In genomic region chr19:10870501-10870954, GRCh38 we compare ENCODE assay signal across 8 cellular contexts. TPM values are rescaled to one million over a fixed set of nuclear protein-coding genes. Genes with fewer than 3 reads are reported as not detected.
A peak's percentile ranks its signal among the peaks of the same experiment; 100 is the strongest.
DNase-seq lines count a peak whose midpoint lies in the region; ATAC-seq lines count a peak whose summit lies in the region.

No MANE protein-coding gene starts in this region.

- no peaks in the 10 kb centered on the region for H3K27me3 Mint-ChIP-seq in activated T-helper 1 cell treated with anti-CD3 and anti-CD28 coated beads, Interleukin-12 subunit alpha, Interleukin-12 subunit beta, Interleukin-2, Interleukin-4 antibody, amounts not matched to agents 30 ng/mL and 10 ng/mL and 1 ng/mL, durations not matched to agents 14 hours and 24 hours and 36 hours (ENCODE audit: insufficient read depth)

- no peaks in the 10 kb centered on the region for H3K9me3 Mint-ChIP-seq in activated T-helper 1 cell treated with anti-CD3 and anti-CD28 coated beads, Interleukin-12 subunit alpha, Interleukin-12 subunit beta, Interleukin-2, Interleukin-4 antibody, amounts not matched to agents 30 ng/mL and 10 ng/mL and 1 ng/mL, durations not matched to agents 14 hours and 24 hours and 36 hours

- H3K27ac Mint-ChIP-seq in activated T-helper 1 cell treated with anti-CD3 and anti-CD28 coated beads, Interleukin-12 subunit alpha, Interleukin-12 subunit beta, Interleukin-2, Interleukin-4 antibody, amounts not matched to agents 30 ng/mL and 10 ng/mL and 1 ng/mL, durations not matched to agents 14 hours and 24 hours and 36 hours, result peak overlapping the region; percentile 93

- peaks cover 37% of the 10 kb centered on the region for H3K4me1 Mint-ChIP-seq in activated T-helper 1 cell treated with anti-CD3 and anti-CD28 coated beads, Interleukin-12 subunit alpha, Interleukin-12 subunit beta, Interleukin-2, Interleukin-4 antibody, amounts not matched to agents 30 ng/mL and 10 ng/mL and 1 ng/mL, durations not matched to agents 14 hours and 24 hours and 36 hours (ENCODE audit: low read depth)

- H3K36me3 ChIP-seq in iPS-18a (ENCODE audit: control insufficient read depth, low read depth, low read length) (no peaks in the 10 kb centered on the region), subcutaneous abdominal adipose tissue (ENCODE audit: control insufficient read depth in 5 of 5, insufficient read depth in 5 of 5, low read length in 5 of 5) (no peaks in the 10 kb centered on the region)

- H3K36me3 Mint-ChIP-seq in activated T-helper 1 cell treated with anti-CD3 and anti-CD28 coated beads, Interleukin-12 subunit alpha, Interleukin-12 subunit beta, Interleukin-2, Interleukin-4 antibody, amounts not matched to agents 30 ng/mL and 10 ng/mL and 1 ng/mL, durations not matched to agents 14 hours and 24 hours and 36 hours (ENCODE audit: low read depth), result peaks cover 10% of the 10 kb centered on the region

- H3K9me3 ChIP-seq in iPS-18a (ENCODE audit: control insufficient read depth, low read depth, low read length) (no peaks in the 10 kb centered on the region), subcutaneous abdominal adipose tissue (ENCODE audit: control insufficient read depth in 5 of 5, low read length in 5 of 5) (no peaks in the 10 kb centered on the region)

- no peak for ATAC-seq in HG03565 (IDR thresholded peaks at IDR 0.05; ENCODE audit: unreplicated experiment)

- peak overlapping the region; percentile 32 for H3K9ac ChIP-seq in iPS-18a (ENCODE audit: low read length)
- H3K9ac ChIP-seq in subcutaneous abdominal adipose tissue (ENCODE audit: low read length in 5 of 5), result peak overlapping the region in 2 of 5 donors; percentile 55 to 68

- DNase-seq in NCI-H82 treated with DMSO at 0.1 percent for 48 hours (lab: John Stamatoyannopoulos, UW; ENCODE audit: unreplicated experiment), result peak; percentile 91
- no peak for DNase-seq in NCI-H82 (lab: John Stamatoyannopoulos, UW)
- no peak for DNase-seq in activated T-helper 1 cell treated with anti-CD3 and anti-CD28 coated beads, Interleukin-12 subunit alpha, Interleukin-12 subunit beta, Interleukin-2, Interleukin-4 antibody, amounts not matched to agents 30 ng/mL and 10 ng/mL and 1 ng/mL, durations not matched to agents 14 hours and 24 hours and 36 hours (ENCODE audit: low spot score)
- no peak for DNase-seq in kidney tubule cell (ENCODE audit: low spot score)
- no peak for DNase-seq in activated effector memory CD4-positive, alpha-beta T cell treated with anti-CD3 and anti-CD28 coated beads, Interleukin-2, amount 50 U/mL, for 16 hours

- peak overlapping the region; percentile 44 for H3K27ac ChIP-seq in iPS-18a (ENCODE audit: low read length)
- H3K27ac ChIP-seq in subcutaneous abdominal adipose tissue (ENCODE audit: low read depth, low read length), result peak overlapping the region; percentile 18

- peaks cover 6% of the 10 kb centered on the region for H3K4me1 ChIP-seq in iPS-18a (ENCODE audit: control insufficient read depth, low read depth, low read length)
- peaks cover 2 to 26% (median 18%) of the 10 kb centered on the region in 5 donors for H3K4me1 ChIP-seq in subcutaneous abdominal adipose tissue (ENCODE audit: control insufficient read depth in 5 of 5, insufficient read depth in 5 of 5, low read length in 5 of 5)

- H3K4me3 Mint-ChIP-seq in activated T-helper 1 cell treated with anti-CD3 and anti-CD28 coated beads, Interleukin-12 subunit alpha, Interleukin-12 subunit beta, Interleukin-2, Interleukin-4 antibody, amounts not matched to agents 30 ng/mL and 10 ng/mL and 1 ng/mL, durations not matched to agents 14 hours and 24 hours and 36 hours, result peak overlapping the region; percentile 81

- intact Hi-C loops in activated T-helper 1 cell treated with anti-CD3 and anti-CD28 coated beads, Interleukin-12 subunit alpha, Interleukin-12 subunit beta, Interleukin-2, Interleukin-4 antibody, amounts not matched to agents 30 ng/mL and 10 ng/mL and 1 ng/mL, durations not matched to agents 14 hours and 24 hours and 36 hours (cut with micrococcal nuclease), result loop anchor here (2.0 kb wide), 1 partner anchor 216 kb away; the partner anchor contains the start of gene ILF3

- H3K4me3 ChIP-seq in iPS-18a (ENCODE audit: low read length) (peak overlapping the region; percentile 50), subcutaneous abdominal adipose tissue (ENCODE audit: low read depth in 1 of 5, low read length in 5 of 5) (peak overlapping the region; percentile 60 to 72 (median 69))

- H3K27me3 ChIP-seq in iPS-18a (ENCODE audit: control insufficient read depth, insufficient read depth, low read length) (no peaks in the 10 kb centered on the region), subcutaneous abdominal adipose tissue (ENCODE audit: control insufficient read depth in 5 of 5, insufficient read depth in 4 of 5, low read length in 5 of 5) (no peaks in the 10 kb centered on the region)

RNA-seq across cellular contexts. Expression of gene CARM1, which starts 0.8 kb away (rescaled TPM):
- 85.9 and 88.0 TPM in 2 replicates for total RNA-seq in activated T-helper 1 cell treated with anti-CD3 and anti-CD28 coated beads, Interleukin-12 subunit alpha, Interleukin-12 subunit beta, Interleukin-2, Interleukin-4 antibody, amounts not matched to agents 30 ng/mL and 10 ng/mL and 1 ng/mL, durations not matched to agents 14 hours and 24 hours and 36 hours

RNA-seq across cellular contexts. Expression of gene C19orf38, which starts 22.3 kb away (rescaled TPM):
- 4.0 and 5.6 TPM in 2 replicates for total RNA-seq in activated T-helper 1 cell treated with anti-CD3 and anti-CD28 coated beads, Interleukin-12 subunit alpha, Interleukin-12 subunit beta, Interleukin-2, Interleukin-4 antibody, amounts not matched to agents 30 ng/mL and 10 ng/mL and 1 ng/mL, durations not matched to agents 14 hours and 24 hours and 36 hours

RNA-seq across cellular contexts. Expression of gene TMED1, which starts 34.5 kb away (rescaled TPM):
- 19.8 and 21.0 TPM in 2 replicates for total RNA-seq in activated T-helper 1 cell treated with anti-CD3 and anti-CD28 coated beads, Interleukin-12 subunit alpha, Interleukin-12 subunit beta, Interleukin-2, Interleukin-4 antibody, amounts not matched to agents 30 ng/mL and 10 ng/mL and 1 ng/mL, durations not matched to agents 14 hours and 24 hours and 36 hours

RNA-seq across cellular contexts. Expression of gene YIPF2, which starts 57.9 kb away (rescaled TPM):
- 28.8 and 29.5 TPM in 2 replicates for total RNA-seq in activated T-helper 1 cell treated with anti-CD3 and anti-CD28 coated beads, Interleukin-12 subunit alpha, Interleukin-12 subunit beta, Interleukin-2, Interleukin-4 antibody, amounts not matched to agents 30 ng/mL and 10 ng/mL and 1 ng/mL, durations not matched to agents 14 hours and 24 hours and 36 hours

RNA-seq across cellular contexts. Expression of gene TIMM29, which starts 58.1 kb away (rescaled TPM):
- 22.6 and 22.7 TPM in 2 replicates for total RNA-seq in activated T-helper 1 cell treated with anti-CD3 and anti-CD28 coated beads, Interleukin-12 subunit alpha, Interleukin-12 subunit beta, Interleukin-2, Interleukin-4 antibody, amounts not matched to agents 30 ng/mL and 10 ng/mL and 1 ng/mL, durations not matched to agents 14 hours and 24 hours and 36 hours
